17 cellular contexts compared by ENCODE assay signal in genomic region chr2:24986397-24986796, GRCh38. TPM values are rescaled to one million over a fixed set of nuclear protein-coding genes. Genes with fewer than 3 reads are reported as not detected.
DNase-seq lines count a peak whose midpoint lies in the region; ATAC-seq and TF ChIP-seq lines count a peak whose summit lies in the region.
"Had no signal": no experiment of that assay in that cellular context is flagged by ENCODE, and none has a peak within 500 bp of the region (broad histone marks: within the 10 kb centered on the region; RNA-seq: fewer than 3 reads in every experiment).

No MANE protein-coding gene starts in this region.

- H3K4me3 ChIP-seq in fibroblast of pulmonary artery (replicated peaks; ENCODE audit: low read depth, low read length) = no peak overlapping the region
- no peak overlapping the region for H3K4me3 ChIP-seq in upper lobe of right lung

- TF ChIP-seq CTCF in fibroblast of pulmonary artery (IDR thresholded peaks at IDR 0.05; ENCODE audit: low read length, missing control alignments) (no peak), upper lobe of right lung (IDR thresholded peaks at IDR 0.05) (no peak)

- H3K4me1 Mint-ChIP-seq in T-cell = no peaks in the 10 kb centered on the region

- no peaks in the 10 kb centered on the region for H3K9me3 Mint-ChIP-seq in T-cell
- H3K9me3 Mint-ChIP-seq: activated T-helper 2 cell treated with anti-CD3 and anti-CD28 coated beads, Interferon-gamma antibody, Interleukin-2, Interleukin-4, amounts not matched to agents 10 μg/mL and 5 μg/mL and 100 μg/mL, durations not matched to agents 14 hours and 24 hours and 36 hours had no signal

- CTCF ChIA-PET in T-cell (lab: Charles Lee) = interaction anchor here in 1 of 2 donors (0.5 kb wide), 1 partner anchor 53 kb away, joined by 3 read pairs; no protein-coding TSS in a partner anchor

- no peaks in the 10 kb centered on the region for H3K36me3 Mint-ChIP-seq in T-cell

- no peaks in the 10 kb centered on the region for H3K27me3 ChIP-seq in upper lobe of right lung

- H3K27ac Mint-ChIP-seq in T-cell = no peak overlapping the region
- H3K27ac Mint-ChIP-seq: activated CD8-positive, alpha-beta T cell treated with anti-CD3 and anti-CD28 coated beads, Interleukin-2, amount 10 ng/mL, durations not matched to agents 7 days and 5 days; activated T-helper 2 cell treated with anti-CD3 and anti-CD28 coated beads, Interferon-gamma antibody, Interleukin-2, Interleukin-4, amounts not matched to agents 10 μg/mL and 5 μg/mL and 100 μg/mL, durations not matched to agents 14 hours and 24 hours and 36 hours had no signal

- no peaks in the 10 kb centered on the region for H3K36me3 ChIP-seq in upper lobe of right lung
- H3K36me3 ChIP-seq: brain microvascular endothelial cell had no signal

- no peak overlapping the region for H3K27ac ChIP-seq in upper lobe of right lung
- H3K27ac ChIP-seq: brain microvascular endothelial cell had no signal

- H3K4me1 ChIP-seq in upper lobe of right lung = no peaks in the 10 kb centered on the region

- no peak overlapping the region for H3K4me3 Mint-ChIP-seq in T-cell
- H3K4me3 Mint-ChIP-seq: activated CD8-positive, alpha-beta T cell treated with anti-CD3 and anti-CD28 coated beads, Interleukin-2, amount 10 ng/mL, durations not matched to agents 7 days and 5 days had no signal

- intact Hi-C loops in upper lobe of right lung (cut with DNase I) = no loop called here

- H3K27me3 Mint-ChIP-seq in T-cell = peaks cover 0 to 7% of the 10 kb centered on the region in 2 donors

- POLR2A ChIA-PET in T-cell (lab: Charles Lee) = interaction anchor here in 1 of 2 donors (0.5 kb wide), 1 partner anchor 22 kb away, joined by 3 read pairs; no protein-coding TSS in a partner anchor

- ATAC-seq in upper lobe of right lung (no peak), T-cell (replicated peaks in 1 of 4) (no peak)
- ATAC-seq: activated CD8-positive, alpha-beta T cell treated with anti-CD3 and anti-CD28 coated beads, Interleukin-2, amount 10 ng/mL, durations not matched to agents 7 days and 5 days; left colon had no signal

- no peaks in the 10 kb centered on the region for H3K9me3 ChIP-seq in upper lobe of right lung

- peak; percentile 22 for DNase-seq in NCI-H345 (lab: John Stamatoyannopoulos, UW)
- DNase-seq in NCI-H345 treated with DMSO at 0.1 percent for 48 hours (lab: John Stamatoyannopoulos, UW; ENCODE audit: unreplicated experiment) = no peak
- DNase-seq in fibroblast of pulmonary artery (ENCODE audit: low read depth) = peak; percentile 59
- DNase-seq in medulla oblongata (ENCODE audit: extremely low spot score) = peak; percentile 90
- DNase-seq in upper lobe of right lung = no peak
- DNase-seq in HuH-7.5 (ENCODE audit: low spot score) = no peak
- no peak for DNase-seq in Kasumi-1 (lab: John Stamatoyannopoulos, UW)
- no peak for DNase-seq in T-cell
- DNase-seq: activated CD8-positive, alpha-beta T cell treated with anti-CD3 and anti-CD28 coated beads, Interleukin-2, amount 10 ng/mL, durations not matched to agents 7 days and 5 days; brain microvascular endothelial cell; COR-L47; GF-D8; left colon; NCI-H2107; retina; stimulated activated CD4-positive, alpha-beta T cell treated with anti-CD3 and anti-CD28 coated beads, Interleukin-4, amount 100 ng/mL, for 4 hours had no signal

RNA-seq across cellular contexts. Expression of gene DNAJC27, which starts 14.6 kb away (rescaled TPM):
- total RNA-seq in upper lobe of right lung (7.5 TPM), T-cell (10 to 100 TPM; 10.0 to 15.2 (median 12.7) TPM)

RNA-seq across cellular contexts. Expression of gene EFR3B, which starts 55.5 kb away (rescaled TPM):
- total RNA-seq in upper lobe of right lung (10.7 TPM), T-cell (under 1 TPM in 3 of 5 donors, not detected in 2; 0.09 to 0.10 (median 0.09) TPM)

Comparison
In these comparisons a context has a peak if more than half of its experiments do, and no peak if none do; other contexts are left out.
1. DNase-seq: peak in NCI-H345 (single experiment), fibroblast of pulmonary artery (single experiment) and medulla oblongata (single experiment); none in NCI-H345 treated with DMSO at 0.1 percent for 48 hours (single experiment), upper lobe of right lung (single experiment), HuH-7.5 (single experiment), Kasumi-1 (0 of 2) and T-cell (0 of 34).
2. RNA of gene EFR3B, which starts 55.5 kb away (total RNA-seq): 10.7 TPM in upper lobe of right lung (single experiment); 0.09 to 0.10 TPM in T-cell; every median in the first group is over 10 times any median in the second.